Comparison of ENCODE assay signal across 29 cellular contexts in genomic region chr1:150791587-150791986, GRCh38. TPM values are rescaled to one million over a fixed set of nuclear protein-coding genes. Genes with fewer than 3 reads are reported as not detected.
A peak's percentile ranks its signal among the peaks of the same experiment; 100 is the strongest.
DNase-seq lines count a peak whose midpoint lies in the region; ATAC-seq and TF ChIP-seq lines count a peak whose summit lies in the region.
"Had no signal": no experiment of that assay in that cellular context is flagged by ENCODE, and none has a peak within 500 bp of the region (broad histone marks: within the 10 kb centered on the region; RNA-seq: fewer than 3 reads in every experiment).

No MANE protein-coding gene starts in this region.

- H3K9ac ChIP-seq in Karpas-422 (ENCODE audit: low read length) (no peak overlapping the region), mammary epithelial cell (ENCODE audit: insufficient read depth, low read length) (no peak overlapping the region)
- H3K9ac ChIP-seq: GM23248 had no signal

- dilution Hi-C loops in mammary epithelial cell (cut with HindIII; ENCODE audit: low sequenced_read_pairs), result no loop called here

- H3K4me1 ChIP-seq in Karpas-422 (ENCODE audit: low read length) (peaks cover 15% of the 10 kb centered on the region), mucosa of descending colon (ENCODE audit: low read depth) (no peaks in the 10 kb centered on the region), mammary epithelial cell (ENCODE audit: insufficient read depth, low read length) (no peaks in the 10 kb centered on the region)
- H3K4me1 ChIP-seq: BE2C, breast epithelium, SJCRH30, tibial nerve had no signal

- intact Hi-C loops in dendritic cell treated with granulocyte-macrophage colony-stimulating factor and Interleukin-4, amounts not matched to agents 40 ng/mL and 50 ng/mL, for 4 days (cut with micrococcal nuclease), result loop anchor here (2.0 kb wide), 1 partner anchor 27 kb away; the partner anchor contains the start of gene CTSS
- intact Hi-C loops in mucosa of descending colon (cut with DNase I, micrococcal nuclease) (no loop called here), mammary epithelial cell (cut with micrococcal nuclease) (no loop called here)

- CTCF ChIA-PET in mammary epithelial cell (lab: Charles Lee; ENCODE audit: low non-redundant PET), result no interaction called here

- H3K9me3 ChIP-seq in Karpas-422 (ENCODE audit: low read length) (no peaks in the 10 kb centered on the region), mucosa of descending colon (no peaks in the 10 kb centered on the region), mammary epithelial cell (replicated peaks; ENCODE audit: insufficient read depth, low read length) (no peaks in the 10 kb centered on the region)
- H3K9me3 ChIP-seq: BE2C, breast epithelium, SJCRH30, tibial nerve had no signal

- H3K36me3 ChIP-seq in Karpas-422 (ENCODE audit: insufficient read depth, low read length) (peaks cover 3% of the 10 kb centered on the region; the same call in 1 of the 2 replicates), mucosa of descending colon (ENCODE audit: low read depth) (no peaks in the 10 kb centered on the region), mammary epithelial cell (ENCODE audit: insufficient read depth, low read length) (no peaks in the 10 kb centered on the region)
- H3K36me3 ChIP-seq: BE2C, breast epithelium, SJCRH30, WERI-Rb-1 had no signal

- no peak overlapping the region for H3K4me3 ChIP-seq in Karpas-422 (ENCODE audit: low read length)
- H3K4me3 ChIP-seq in mucosa of descending colon, result no peak overlapping the region
- no peak overlapping the region for H3K4me3 ChIP-seq in mammary epithelial cell (replicated peaks in 1 of 3; ENCODE audit: insufficient read depth in 1 of 3, low read depth in 2 of 3, low read length in 3 of 3)
- H3K4me3 ChIP-seq: breast epithelium, GM23248, SJCRH30, tibial nerve had no signal

- no peaks in the 10 kb centered on the region for H3K79me2 ChIP-seq in Karpas-422 (ENCODE audit: low read length)
- H3K79me2 ChIP-seq in mammary epithelial cell (ENCODE audit: insufficient read depth, low read length), result no peaks in the 10 kb centered on the region

- DNase-seq in Ammon's horn (ENCODE audit: low spot score) (peak; percentile 49), Karpas-422 (peak; percentile 39), mucosa of descending colon (no peak), mammary epithelial cell (no peak), NCI-H187 treated with DMSO at 0.1 percent for 48 hours (lab: John Stamatoyannopoulos, UW) (no peak)
- DNase-seq: activated CD4-positive, alpha-beta T cell treated with anti-CD3 and anti-CD28 coated beads, Interleukin-2, amount 10 ng/mL, durations not matched to agents 24 days and 14 days; activated effector memory CD4-positive, alpha-beta T cell treated with Interleukin-2 at 50 U/mL for 16 hours; activated T-cell treated with anti-CD3 and anti-CD28 coated beads, Interleukin-2, amount 50 U/mL, for 1 hour; BE2C; DMS153; effector CD4-positive, alpha-beta T cell; GM23248; KBM-7; natural killer cell; NCI-H1417 treated with DMSO at 0.1 percent for 48 hours; NCI-H2081; NCI-H524 treated with DMSO at 0.1 percent for 48 hours; stimulated activated CD4-positive, alpha-beta T cell treated with anti-CD3 and anti-CD28 coated beads, Interleukin-4, amount 100 ng/mL, for 4 hours; T1000; WERI-Rb-1 had no signal

- in situ Hi-C loops in mammary epithelial cell (cut with MboI; ENCODE audit: low sequenced_read_pairs in 2 of 2), result no loop called here

- H3K9me3 Mint-ChIP-seq in dendritic cell treated with granulocyte-macrophage colony-stimulating factor and Interleukin-4, amounts not matched to agents 40 ng/mL and 50 ng/mL, for 4 days, result no peaks in the 10 kb centered on the region
- H3K9me3 Mint-ChIP-seq: activated CD4-positive, alpha-beta T cell treated with anti-CD3 and anti-CD28 coated beads, Interleukin-2, amount 10 ng/mL, durations not matched to agents 24 days and 14 days; mesothelial cell of epicardium; natural killer cell had no signal

- no TSS peak for BruUV-seq in mammary epithelial cell (replicated peaks; lab: Mats Ljungman, UMichigan)

- no peak overlapping the region for H3K4me2 ChIP-seq in Karpas-422 (ENCODE audit: low read depth, low read length, poor library complexity, severe bottlenecking)
- no peak overlapping the region for H3K4me2 ChIP-seq in mammary epithelial cell (ENCODE audit: insufficient read depth, low read depth, low read length)

- H4K20me1 ChIP-seq in Karpas-422 (ENCODE audit: insufficient read depth, low read depth, low read length) (no peaks in the 10 kb centered on the region), mammary epithelial cell (ENCODE audit: insufficient read depth, low read length) (no peaks in the 10 kb centered on the region)

- H3K9me2 ChIP-seq in Karpas-422 (replicated peaks; ENCODE audit: insufficient read depth, low read length), result no peaks in the 10 kb centered on the region

- no peaks in the 10 kb centered on the region for H3K27me3 ChIP-seq in Karpas-422 (ENCODE audit: low read length)
- H3K27me3 ChIP-seq in mammary epithelial cell (ENCODE audit: insufficient read depth, low read length), result no peaks in the 10 kb centered on the region
- H3K27me3 ChIP-seq: BE2C, breast epithelium, SJCRH30, tibial nerve had no signal

- H2AFZ ChIP-seq in Karpas-422 (ENCODE audit: low read length) (no peak overlapping the region), mammary epithelial cell (ENCODE audit: low read depth, low read length) (no peak overlapping the region)
- H2AFZ ChIP-seq: GM23248 had no signal

- no peak overlapping the region for H3K27ac ChIP-seq in Karpas-422 (ENCODE audit: low read length)
- no peak overlapping the region for H3K27ac ChIP-seq in mammary epithelial cell (ENCODE audit: insufficient read depth, low read depth, low read length)
- H3K27ac ChIP-seq: breast epithelium, epithelial cell of prostate, GM23248, SJCRH30, tibial nerve, WERI-Rb-1 had no signal

- H3K36me3 Mint-ChIP-seq in dendritic cell treated with granulocyte-macrophage colony-stimulating factor and Interleukin-4, amounts not matched to agents 40 ng/mL and 50 ng/mL, for 4 days (ENCODE audit: low read depth), result peaks cover 4% of the 10 kb centered on the region

- TF ChIP-seq CTCF in mucosa of descending colon (IDR thresholded peaks at IDR 0.05) (no peak), mammary epithelial cell (conservative IDR thresholded peaks at IDR 0.05 in 1 of 2, IDR thresholded peaks at IDR 0.05 in 1 of 2; ENCODE audit: extremely low read depth in 1 of 2, insufficient read depth in 1 of 2, low read depth in 1 of 2, low read length in 2 of 2) (no peak)

- H3K4me3 Mint-ChIP-seq in dendritic cell treated with granulocyte-macrophage colony-stimulating factor and Interleukin-4, amounts not matched to agents 40 ng/mL and 50 ng/mL, for 4 days, result peak overlapping the region; percentile 45
- H3K4me3 Mint-ChIP-seq: activated CD4-positive, alpha-beta T cell treated with anti-CD3 and anti-CD28 coated beads, Interleukin-2, amount 10 ng/mL, durations not matched to agents 24 days and 14 days; activated naive CD8-positive, alpha-beta T cell; mesothelial cell of epicardium; natural killer cell had no signal

- peak; percentile 46 for ATAC-seq in mucosa of descending colon
- no peak for ATAC-seq in HG03457 (IDR thresholded peaks at IDR 0.05; ENCODE audit: unreplicated experiment)
- ATAC-seq in HG02970 (IDR thresholded peaks at IDR 0.05; ENCODE audit: low FRiP score, unreplicated experiment), result no peak
- ATAC-seq: natural killer cell had no signal

- peaks cover 78% of the 10 kb centered on the region for H3K4me1 Mint-ChIP-seq in dendritic cell treated with granulocyte-macrophage colony-stimulating factor and Interleukin-4, amounts not matched to agents 40 ng/mL and 50 ng/mL, for 4 days (ENCODE audit: low read depth)
- H3K4me1 Mint-ChIP-seq: mesothelial cell of epicardium, natural killer cell had no signal

- no peaks in the 10 kb centered on the region for H3K27me3 Mint-ChIP-seq in dendritic cell treated with granulocyte-macrophage colony-stimulating factor and Interleukin-4, amounts not matched to agents 40 ng/mL and 50 ng/mL, for 4 days
- H3K27me3 Mint-ChIP-seq: activated naive CD8-positive, alpha-beta T cell had no signal

- peak overlapping the region; percentile 80 for H3K27ac Mint-ChIP-seq in dendritic cell treated with granulocyte-macrophage colony-stimulating factor and Interleukin-4, amounts not matched to agents 40 ng/mL and 50 ng/mL, for 4 days
- H3K27ac Mint-ChIP-seq: activated CD4-positive, alpha-beta T cell treated with anti-CD3 and anti-CD28 coated beads, Interleukin-2, amount 10 ng/mL, durations not matched to agents 24 days and 14 days; activated naive CD8-positive, alpha-beta T cell; mesothelial cell of epicardium; natural killer cell had no signal

- 100% methylated on average over 3 of the region's 4 CpGs for WGBS in mammary epithelial cell (ENCODE audit: low coverage, missing lambda C conversion rate)

RNA-seq across cellular contexts. Expression of gene CTSK, which starts 16.5 kb away (rescaled TPM):
- 3.7 and 6.5 TPM in 2 replicates for total RNA-seq in Karpas-422 (2014; rRNA removed; shearing (Covaris generic); ENCODE audit: low replicate concordance)
- total RNA-seq in mucosa of descending colon (10 to 100 TPM; 15.4 to 64.0 (median 30.3) TPM), mammary epithelial cell (1 to 10 TPM; 4.6 to 6.7 TPM)
- polyA plus RNA-seq in mammary epithelial cell, result 2.2 TPM
- polyA minus RNA-seq in mammary epithelial cell, result 1.6 TPM

RNA-seq across cellular contexts. Expression of gene CTSS, which starts 26.0 kb away (rescaled TPM):
- total RNA-seq in Karpas-422 (2014; rRNA removed; shearing (Covaris generic); ENCODE audit: low replicate concordance), result 136 and 160 TPM in 2 replicates
- total RNA-seq in mucosa of descending colon, result 100 to 1,000 TPM; 290 to 577 (median 544) TPM
- 1 to 10 TPM in 1 of 2 donors, under 1 TPM in 1; 0.17 to 2.8 TPM for total RNA-seq in mammary epithelial cell
- 2.5 TPM for polyA plus RNA-seq in mammary epithelial cell
- polyA minus RNA-seq in mammary epithelial cell, result not detected

Comparison
In these comparisons a context has a peak if more than half of its experiments do, and no peak if none do; other contexts are left out.
1. DNase-seq: peak in Ammon's horn (single experiment) and Karpas-422 (single experiment); none in mucosa of descending colon (0 of 3), mammary epithelial cell (single experiment) and NCI-H187 treated with DMSO at 0.1 percent for 48 hours (single experiment).
2. RNA of gene CTSS, which starts 26.0 kb away (total RNA-seq): 290 to 577 TPM in mucosa of descending colon and 136 to 160 TPM in Karpas-422; 0.17 to 2.8 TPM in mammary epithelial cell; every median in the first group is over 10 times any median in the second.